17 cellular contexts compared by ENCODE assay signal in genomic region chr1:79188371-79188770, GRCh38.
A peak's percentile ranks its signal among the peaks of the same experiment; 100 is the strongest.
DNase-seq lines count a peak whose midpoint lies in the region; ATAC-seq, FAIRE-seq and TF ChIP-seq lines count a peak whose summit lies in the region.
"Had no signal": no experiment of that assay in that cellular context is flagged by ENCODE, and none has a peak within 500 bp of the region (broad histone marks: within the 10 kb centered on the region; RNA-seq: fewer than 3 reads in every experiment).

No MANE protein-coding gene starts in this region.

- peak; percentile 48; the same call in 1 of the 2 replicates for ATAC-seq in Panc1
- ATAC-seq in HG03565 (IDR thresholded peaks at IDR 0.05; ENCODE audit: unreplicated experiment): no peak
- ATAC-seq: activated naive CD4-positive, alpha-beta T cell treated with anti-CD3 and anti-CD28 coated beads, Interleukin-2, amount 50 U/mL, for 72 hours; left lung had no signal

- H3K27me3 Mint-ChIP-seq in MCF 10A (ENCODE audit: insufficient read depth, unreplicated experiment): no peaks in the 10 kb centered on the region

- no peaks in the 10 kb centered on the region for H3K36me3 Mint-ChIP-seq in MCF 10A (ENCODE audit: insufficient read depth, unreplicated experiment)
- H3K36me3 Mint-ChIP-seq: activated naive CD4-positive, alpha-beta T cell treated with anti-CD3 and anti-CD28 coated beads, Interleukin-2, amount 50 U/mL, for 72 hours had no signal

- no peaks in the 10 kb centered on the region for H3K9me3 Mint-ChIP-seq in MCF 10A (ENCODE audit: unreplicated experiment)

- H3K4me1 ChIP-seq in breast epithelium (no peaks in the 10 kb centered on the region), Panc1 (ENCODE audit: control insufficient read depth, insufficient read depth, low read length) (0 out of 2 replicates have a peak, but pooled peaks cover 2% of the 10 kb centered on the region)
- H3K4me1 ChIP-seq: left lung, upper lobe of left lung had no signal

- in situ Hi-C loops in Panc1 (cut with HindIII; ENCODE audit: low pct_unique_long_range_greater_than_20kb, low sequenced_read_pairs): no loop called here

- H3K27ac ChIP-seq in breast epithelium: no peak overlapping the region
- no peak overlapping the region for H3K27ac ChIP-seq in Panc1 (ENCODE audit: low read length)
- H3K27ac ChIP-seq: hepatocyte, left lung, upper lobe of left lung had no signal

- H3K27ac Mint-ChIP-seq in MCF 10A (ENCODE audit: low read depth, unreplicated experiment): peak overlapping the region; percentile 71
- H3K27ac Mint-ChIP-seq: activated naive CD4-positive, alpha-beta T cell treated with anti-CD3 and anti-CD28 coated beads, Interleukin-2, amount 50 U/mL, for 72 hours had no signal

- no peak for TF ChIP-seq POLR2A in breast epithelium (IDR thresholded peaks at IDR 0.05)

- H3K9me3 ChIP-seq in breast epithelium (no peaks in the 10 kb centered on the region), Panc1 (ENCODE audit: control insufficient read depth, insufficient read depth, low read depth, low read length) (no peaks in the 10 kb centered on the region; the same call in 1 of the 2 replicates)
- H3K9me3 ChIP-seq: left lung, upper lobe of left lung had no signal

- no peak for FAIRE-seq in urothelium cell line (lab: Jason Lieb, UNC)
- FAIRE-seq in D721Med (lab: Jason Lieb, UNC): no peak
- FAIRE-seq: TTC549 had no signal

- no peaks in the 10 kb centered on the region for H3K36me3 ChIP-seq in breast epithelium
- H3K36me3 ChIP-seq in Panc1 (ENCODE audit: control insufficient read depth, insufficient read depth, low read length): no peaks in the 10 kb centered on the region
- H3K36me3 ChIP-seq: left lung, upper lobe of left lung had no signal

- TF ChIP-seq CTCF in MCF 10A (IDR thresholded peaks at IDR 0.05; ENCODE audit: unreplicated experiment) (no peak), breast epithelium (IDR thresholded peaks at IDR 0.05) (no peak), Panc1 (IDR thresholded peaks at IDR 0.05) (no peak), D721Med (IDR thresholded peaks at IDR 0.05; ENCODE audit: insufficient read depth, missing control alignments) (no peak)

- CTCF ChIA-PET in MCF 10A (lab: Yijun Ruan, JAX) (interaction anchor here (1.2 to 1.3 kb wide), 2 partner anchors 10 to 32 kb away, joined by 3 to 4 read pairs; no protein-coding TSS in a partner anchor), Panc1 (lab: Charles Lee) (no interaction called here)

- H3K27me3 ChIP-seq in breast epithelium (no peaks in the 10 kb centered on the region), Panc1 (ENCODE audit: control insufficient read depth, insufficient read depth, low read length) (no peaks in the 10 kb centered on the region)
- H3K27me3 ChIP-seq: hepatocyte, left lung, upper lobe of left lung had no signal

- DNase-seq in MCF 10A (ENCODE audit: unreplicated experiment) (peak; percentile 71), breast epithelium (ENCODE audit: low spot score in 2 of 2) (no peak), Panc1 (ENCODE audit: low read depth, low spot score) (peak; percentile 72), fibroblast of gingiva (ENCODE audit: low read depth) (peak; percentile 14), urothelium cell line (ENCODE audit: low spot score) (peak; percentile 4), CD1c-positive myeloid dendritic cell (ENCODE audit: extremely low spot score) (no peak), D721Med (ENCODE audit: insufficient read length, low spot score) (no peak)
- DNase-seq: 8988T, DMS79, left lung, NCI-H2227 treated with DMSO at 0.1 percent for 48 hours, upper lobe of left lung had no signal

- H3K4me3 ChIP-seq in breast epithelium (no peak overlapping the region), Panc1 (ENCODE audit: low read depth in 2 of 2, low read length in 2 of 2) (no peak overlapping the region)
- H3K4me3 ChIP-seq: hepatocyte, left lung, smooth muscle cell, upper lobe of left lung had no signal

- no peak overlapping the region for H3K4me3 Mint-ChIP-seq in MCF 10A (ENCODE audit: unreplicated experiment)

- POLR2A ChIA-PET in MCF 10A (lab: Yijun Ruan, JAX) (interaction anchor here (0.6 to 1.3 kb wide), 3 partner anchors 14 to 83 kb away, joined by 3 to 4 read pairs (median 3); no protein-coding TSS in a partner anchor), Panc1 (lab: Charles Lee) (interaction anchor here (0.6 kb wide), 1 partner anchor 1131 kb away, joined by 3 read pairs; no protein-coding TSS in a partner anchor)

- peaks cover 12% of the 10 kb centered on the region for H3K4me1 Mint-ChIP-seq in MCF 10A (ENCODE audit: insufficient read depth, unreplicated experiment)

- BruUV-seq in MCF 10A (replicated peaks; lab: Mats Ljungman, UMichigan) (no TSS peak), Panc1 (replicated peaks; lab: Mats Ljungman, UMichigan) (no TSS peak)

- intact Hi-C loops in MCF 10A (cut with micrococcal nuclease) (no loop called here), breast epithelium (cut with DNase I; ENCODE audit: low total_unique reads) (no loop called here), Panc1 (cut with micrococcal nuclease; ENCODE audit: unreplicated experiment) (no loop called here)

Comparison
In these comparisons a context has a peak if more than half of its experiments do, and no peak if none do; other contexts are left out.
1. DNase-seq: peak in MCF 10A (single experiment), Panc1 (single experiment), fibroblast of gingiva (single experiment) and urothelium cell line (single experiment); none in breast epithelium (0 of 2), CD1c-positive myeloid dendritic cell (single experiment) and D721Med (single experiment).